8 cellular contexts compared by ENCODE assay signal in the genomic region with DNA sequence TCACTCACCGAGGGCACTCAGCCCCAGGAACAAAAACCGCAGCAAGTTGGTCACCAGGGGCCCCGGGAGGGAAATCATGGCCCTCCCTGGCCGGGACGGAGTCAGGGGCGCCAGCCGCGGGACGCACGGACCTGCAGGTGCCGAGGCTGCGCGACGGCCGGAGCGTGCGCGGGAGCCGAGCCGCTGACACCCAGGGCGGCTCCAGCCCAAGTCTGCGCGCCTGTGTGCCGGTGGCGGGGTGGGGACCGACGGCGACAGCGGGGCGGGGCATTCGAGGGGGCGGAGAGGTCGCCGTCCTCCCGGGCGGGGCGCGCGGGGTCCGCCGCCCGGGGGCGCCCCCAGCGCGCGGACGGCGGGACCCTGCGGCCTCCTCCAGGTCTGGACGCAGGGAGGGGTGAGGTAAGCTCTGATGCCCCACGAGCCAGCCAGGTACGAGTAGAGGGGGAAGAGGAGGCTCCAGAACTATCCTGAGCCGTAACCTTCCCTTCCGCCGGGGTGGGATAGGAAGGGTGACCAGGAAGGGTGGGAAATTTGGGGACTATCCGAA. TPM values are rescaled to one million over a fixed set of nuclear protein-coding genes. Genes with fewer than 3 reads are reported as not detected.
DNase-seq lines count a peak whose midpoint lies in the region; ATAC-seq, FAIRE-seq and TF ChIP-seq lines count a peak whose summit lies in the region.

A gene with protein sequence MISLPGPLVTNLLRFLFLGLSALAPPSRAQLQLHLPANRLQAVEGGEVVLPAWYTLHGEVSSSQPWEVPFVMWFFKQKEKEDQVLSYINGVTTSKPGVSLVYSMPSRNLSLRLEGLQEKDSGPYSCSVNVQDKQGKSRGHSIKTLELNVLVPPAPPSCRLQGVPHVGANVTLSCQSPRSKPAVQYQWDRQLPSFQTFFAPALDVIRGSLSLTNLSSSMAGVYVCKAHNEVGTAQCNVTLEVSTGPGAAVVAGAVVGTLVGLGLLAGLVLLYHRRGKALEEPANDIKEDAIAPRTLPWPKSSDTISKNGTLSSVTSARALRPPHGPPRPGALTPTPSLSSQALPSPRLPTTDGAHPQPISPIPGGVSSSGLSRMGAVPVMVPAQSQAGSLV (minus strand): TSS at position 214 of the 547 bp plus-strand sequence. CDS start 136 bp downstream, at position 78.

- H3K27ac ChIP-seq in body of pancreas (peak within 1 kb of the TSS; percentile 55 to 81 (median 60)), kidney (ENCODE audit: low read depth in 2 of 2, low read length in 2 of 2) (peak within 1 kb of the TSS; percentile 90 to 91)

- intact Hi-C loops in body of pancreas (cut with DNase I), result loop anchor here (10.0 kb wide), 1 partner anchor 97 kb away; no protein-coding TSS in a partner anchor
- intact Hi-C loops in kidney (cut with DNase I), result loop anchor here (5.0 kb wide), 1 partner anchor 90 kb away; the partner anchor contains the start of genes SIAE and SPA17

- ATAC-seq in HG03108 (IDR thresholded peaks at IDR 0.05; ENCODE audit: unreplicated experiment) (peak; percentile 55), T-cell (replicated peaks in 1 of 4) (peak; percentile 74 to 83 (median 79)), body of pancreas (peak; percentile 47)

- peak within 1 kb of the TSS in 1 of 2 donors; percentile 21 for H3K4me3 ChIP-seq in body of pancreas
- peak within 1 kb of the TSS; percentile 61 to 72 for H3K4me3 ChIP-seq in kidney (ENCODE audit: low read length in 2 of 2)

- no peaks in the 10 kb centered on the region for H3K9me3 Mint-ChIP-seq in T-cell

- TF ChIP-seq POLR2A in body of pancreas (IDR thresholded peaks at IDR 0.05), result peak; percentile 38 to 52 (median 40)

- peak; percentile 57 for DNase-seq in activated T-cell treated with anti-CD3 and anti-CD28 coated beads for 1 hour (ENCODE audit: low read depth)
- DNase-seq in activated T-cell treated with anti-CD3 and anti-CD28 coated beads for 4 hours, result no peak
- peak in 30 of 34 experiments; percentile 33 to 74 (median 54) for DNase-seq in T-cell
- DNase-seq in body of pancreas, result peak; percentile 48 to 65 (median 53)
- peak; percentile 86 for DNase-seq in kidney
- DNase-seq in stimulated activated CD4-positive, alpha-beta T cell treated with anti-CD3 and anti-CD28 coated beads, Interleukin-2, amount 100 ng/mL, for 4 hours (ENCODE audit: low read depth), result peak; percentile 48
- DNase-seq in cerebellar cortex (ENCODE audit: low spot score), result no peak

- peaks cover 26 to 41% (median 27%) of the 10 kb centered on the region in 3 donors for H3K4me1 Mint-ChIP-seq in T-cell

- H3K9me3 ChIP-seq in body of pancreas, result no peaks in the 10 kb centered on the region
- H3K9me3 ChIP-seq in kidney (ENCODE audit: control insufficient read depth in 1 of 2, low read length in 2 of 2), result no peaks in the 10 kb centered on the region

- WGBS in body of pancreas, 2 donors, result 0% methylated on average over 1 to 35 of the region's 56 CpGs

- no peak for FAIRE-seq in kidney (lab: Jason Lieb, UNC)

- H3K36me3 Mint-ChIP-seq in T-cell, result peaks cover 6% of the 10 kb centered on the region

- no peaks in the 10 kb centered on the region for H3K36me3 ChIP-seq in body of pancreas (replicated peaks in 1 of 2; ENCODE audit: insufficient read depth in 1 of 2, low read depth in 2 of 2)
- no peaks in the 10 kb centered on the region for H3K36me3 ChIP-seq in kidney (ENCODE audit: control insufficient read depth in 1 of 2, insufficient read depth in 2 of 2, low read length in 2 of 2)

- H3K4me3 Mint-ChIP-seq in T-cell, result peak within 1 kb of the TSS; percentile 84 to 93 (median 91)

- H3K27me3 Mint-ChIP-seq in T-cell, result peaks cover 17 to 41% of the 10 kb centered on the region in 2 donors

- H3K9ac ChIP-seq in kidney (ENCODE audit: low read length in 2 of 2), result peak within 1 kb of the TSS; percentile 76

- TF ChIP-seq CTCF in body of pancreas (IDR thresholded peaks at IDR 0.05) (no peak), kidney (IDR thresholded peaks at IDR 0.05; ENCODE audit: borderline replicate concordance, extremely low read depth, insufficient read depth) (no peak)

- POLR2A ChIA-PET in T-cell (lab: Charles Lee), result no interaction called here

- peaks cover 0 to 23% of the 10 kb centered on the region in 2 donors for H3K27me3 ChIP-seq in body of pancreas

- H3K4me1 ChIP-seq in body of pancreas, result peaks cover 61% of the 10 kb centered on the region
- H3K4me1 ChIP-seq in kidney (ENCODE audit: control insufficient read depth in 1 of 2, insufficient read depth in 1 of 2, low read depth in 1 of 2, low read length in 2 of 2), result peaks cover 20 to 25% of the 10 kb centered on the region in 2 donors

- CTCF ChIA-PET in T-cell (lab: Charles Lee), result interaction anchor here (0.6 to 4.6 kb wide), 18 partner anchors 7 to 1521 kb away, joined by 3 to 45 read pairs (median 3); partner anchors contain the start of genes NRGN (in 1 of the 2) and VSIG2 (in 1 of the 2)

- H3K27ac Mint-ChIP-seq in T-cell, result peak within 1 kb of the TSS; percentile 73 to 74

RNA-seq across cellular contexts. Expression of the gene that starts here (rescaled TPM):
- 1 to 10 TPM; 1.2 to 3.5 (median 2.5) TPM for total RNA-seq in T-cell
- 10 to 100 TPM; 11.7 to 20.8 TPM for total RNA-seq in body of pancreas
- total RNA-seq in kidney, result 63.0 TPM
- 85.8 TPM for polyA plus RNA-seq in kidney (ENCODE audit: insufficient read depth, low read depth, low replicate concordance)

Comparison
In these comparisons a context has a peak if more than half of its experiments do, and no peak if none do; other contexts are left out.
1. DNase-seq: peak in activated T-cell treated with anti-CD3 and anti-CD28 coated beads for 1 hour (single experiment), T-cell (30 of 34), body of pancreas (4 of 4), kidney (single experiment) and stimulated activated CD4-positive, alpha-beta T cell treated with anti-CD3 and anti-CD28 coated beads, Interleukin-2, amount 100 ng/mL, for 4 hours (single experiment); none in activated T-cell treated with anti-CD3 and anti-CD28 coated beads for 4 hours (single experiment) and cerebellar cortex (single experiment).
2. Peak in every context shown above with its lines, with median percentiles within 50 percentile points of each other: ATAC-seq.